8 cellular contexts compared by ENCODE assay signal in the genomic region with DNA sequence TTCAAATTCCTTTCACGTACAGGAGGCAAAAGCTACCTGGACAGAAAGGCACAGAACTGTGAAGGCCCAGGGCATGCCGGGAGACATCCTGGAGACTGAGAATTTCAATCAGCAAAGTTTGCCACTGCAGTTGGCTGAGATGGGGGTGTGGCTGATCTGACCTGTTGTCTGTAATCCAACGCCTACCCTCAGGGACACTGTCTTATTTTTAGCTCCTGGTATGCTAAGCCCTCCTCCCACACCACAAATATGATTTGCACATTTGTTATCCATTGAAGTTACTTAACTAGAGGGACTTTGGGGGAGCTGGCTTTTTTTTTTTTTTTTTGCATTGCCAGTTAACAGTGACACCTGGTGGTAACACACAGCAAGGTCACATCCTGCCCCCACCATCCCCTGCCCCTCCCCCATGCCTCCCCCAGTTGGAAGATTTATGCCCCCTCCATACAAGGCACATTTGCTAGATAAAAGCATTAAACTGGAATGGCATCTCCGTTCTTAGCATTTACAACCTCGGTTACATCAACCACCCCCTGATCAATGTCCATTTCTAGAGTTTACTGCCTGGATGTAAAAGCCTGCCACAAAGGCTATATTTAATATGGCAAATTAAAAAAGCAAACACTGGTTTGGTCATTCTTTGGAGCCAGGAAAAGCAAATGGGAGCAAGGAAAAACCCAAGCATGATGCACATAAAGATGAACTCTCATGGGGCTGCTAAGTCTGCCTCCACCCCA. TPM values are rescaled to one million over a fixed set of nuclear protein-coding genes. Genes with fewer than 3 reads are reported as not detected.
DNase-seq lines count a peak whose midpoint lies in the region; ATAC-seq, FAIRE-seq and TF ChIP-seq lines count a peak whose summit lies in the region.

No MANE protein-coding gene starts in this region.

- H3K9me3 Mint-ChIP-seq in stimulated activated naive CD8-positive, alpha-beta T cell treated with anti-CD3 and anti-CD28 coated beads, Interleukin-15, amount 100 ng/mL, for 72 hours, result no peaks in the 10 kb centered on the region
- H3K9me3 Mint-ChIP-seq in astrocyte (ENCODE audit: unreplicated experiment), result no peaks in the 10 kb centered on the region
- H3K9me3 Mint-ChIP-seq in stimulated activated naive B cell treated with anti-CD40 and anti-IgM and Interleukin-4, amounts not matched to agents 10 μg/mL and 1 μg/mL and 100 μg/mL, for 72 hours, result no peaks in the 10 kb centered on the region

- H3K27me3 ChIP-seq in astrocyte (ENCODE audit: insufficient read depth, low read length), result no peaks in the 10 kb centered on the region

- FAIRE-seq in astrocyte (lab: Jason Lieb, UNC), result peak; percentile 54

- peaks cover 17% of the 10 kb centered on the region for H3K4me1 Mint-ChIP-seq in stimulated activated naive CD8-positive, alpha-beta T cell treated with anti-CD3 and anti-CD28 coated beads, Interleukin-15, amount 100 ng/mL, for 72 hours
- peaks cover 47% of the 10 kb centered on the region for H3K4me1 Mint-ChIP-seq in astrocyte (ENCODE audit: low read depth, unreplicated experiment)
- H3K4me1 Mint-ChIP-seq in stimulated activated naive B cell treated with anti-CD40 and anti-IgM and Interleukin-4, amounts not matched to agents 10 μg/mL and 1 μg/mL and 100 μg/mL, for 72 hours, result peaks cover 11 to 39% of the 10 kb centered on the region in 2 donors

- no peak for ATAC-seq in stimulated activated naive CD8-positive, alpha-beta T cell treated with anti-CD3 and anti-CD28 coated beads, Interleukin-15, Interleukin-2, amounts not matched to agents 100 U/mL and 50 U/mL, for 24 hours
- no peak for ATAC-seq in stimulated activated naive CD8-positive, alpha-beta T cell treated with anti-CD3 and anti-CD28 coated beads, Interleukin-15, amount 100 ng/mL, for 72 hours
- no peak for ATAC-seq in stimulated activated naive B cell treated with anti-CD40 and anti-IgM and Interleukin-4, amounts not matched to agents 10 μg/mL and 1 μg/mL and 100 μg/mL, for 72 hours (replicated peaks)
- ATAC-seq in HG02759 (IDR thresholded peaks at IDR 0.05; ENCODE audit: unreplicated experiment), result no peak
- no peak for ATAC-seq in GM21367 (IDR thresholded peaks at IDR 0.05; ENCODE audit: unreplicated experiment)

- no peak overlapping the region for H3K27ac Mint-ChIP-seq in stimulated activated naive CD8-positive, alpha-beta T cell treated with anti-CD3 and anti-CD28 coated beads, Interleukin-15, amount 100 ng/mL, for 72 hours
- no peak overlapping the region for H3K27ac Mint-ChIP-seq in astrocyte (ENCODE audit: unreplicated experiment)
- H3K27ac Mint-ChIP-seq in stimulated activated naive B cell treated with anti-CD40 and anti-IgM and Interleukin-4, amounts not matched to agents 10 μg/mL and 1 μg/mL and 100 μg/mL, for 72 hours, result no peak overlapping the region

- H3K9ac ChIP-seq in astrocyte (ENCODE audit: low read length), result no peak overlapping the region

- no peak overlapping the region for H3K4me3 Mint-ChIP-seq in stimulated activated naive CD8-positive, alpha-beta T cell treated with anti-CD3 and anti-CD28 coated beads, Interleukin-15, amount 100 ng/mL, for 72 hours
- no peak overlapping the region for H3K4me3 Mint-ChIP-seq in astrocyte (ENCODE audit: unreplicated experiment)
- H3K4me3 Mint-ChIP-seq in stimulated activated naive B cell treated with anti-CD40 and anti-IgM and Interleukin-4, amounts not matched to agents 10 μg/mL and 1 μg/mL and 100 μg/mL, for 72 hours, result no peak overlapping the region

- peak overlapping the region; percentile 28 for H3K4me2 ChIP-seq in astrocyte (ENCODE audit: low read length)

- H3K79me2 ChIP-seq in astrocyte (ENCODE audit: insufficient read depth, low read length), result no peaks in the 10 kb centered on the region

- H3K9me3 ChIP-seq in astrocyte (ENCODE audit: insufficient read depth, low read depth, low read length), result no peaks in the 10 kb centered on the region

- H3K4me3 ChIP-seq in NB4 (ENCODE audit: low read depth, low read length) (no peak overlapping the region), astrocyte (ENCODE audit: insufficient read depth, low read depth, low read length) (no peak overlapping the region)

- H3K27ac ChIP-seq in astrocyte (ENCODE audit: low read depth, low read length), result no peak overlapping the region

- H3K27me3 Mint-ChIP-seq in stimulated activated naive CD8-positive, alpha-beta T cell treated with anti-CD3 and anti-CD28 coated beads, Interleukin-15, amount 100 ng/mL, for 72 hours, result no peaks in the 10 kb centered on the region
- no peaks in the 10 kb centered on the region for H3K27me3 Mint-ChIP-seq in astrocyte (ENCODE audit: low read depth, unreplicated experiment)
- H3K27me3 Mint-ChIP-seq in stimulated activated naive B cell treated with anti-CD40 and anti-IgM and Interleukin-4, amounts not matched to agents 10 μg/mL and 1 μg/mL and 100 μg/mL, for 72 hours, result no peaks in the 10 kb centered on the region

- H2AFZ ChIP-seq in astrocyte (ENCODE audit: low read depth, low read length), result no peak overlapping the region

- TF ChIP-seq CTCF in NB4 (IDR thresholded peaks at IDR 0.05; ENCODE audit: low read depth, low read length) (peak; percentile 42), astrocyte (IDR thresholded peaks at IDR 0.05; ENCODE audit: insufficient read depth, low read depth, low read length) (no peak)

- peaks cover 51% of the 10 kb centered on the region for H3K4me1 ChIP-seq in astrocyte (ENCODE audit: insufficient read depth, low read length)

- TF ChIP-seq POLR2A in NB4 (IDR thresholded peaks at IDR 0.05; ENCODE audit: extremely low read depth, insufficient read length), result no peak

- peaks cover 5% of the 10 kb centered on the region for H3K36me3 ChIP-seq in astrocyte (ENCODE audit: insufficient read depth, low read length)

- DNase-seq in stimulated activated naive CD8-positive, alpha-beta T cell treated with anti-CD3 and anti-CD28 coated beads, Interleukin-15, Interleukin-2, amounts not matched to agents 100 U/mL and 50 U/mL, for 24 hours, result peak; percentile 20
- no peak for DNase-seq in stimulated activated naive CD8-positive, alpha-beta T cell treated with anti-CD3 and anti-CD28 coated beads, Interleukin-15, amount 100 ng/mL, for 72 hours
- DNase-seq in NB4 (ENCODE audit: low read depth), result peak; percentile 89
- peak; percentile 86 for DNase-seq in astrocyte (ENCODE audit: low read depth)
- DNase-seq in kidney tubule cell (ENCODE audit: low spot score), result peak; percentile 79
- DNase-seq in stimulated activated naive B cell treated with anti-CD40 and anti-IgM and Interleukin-4, amounts not matched to agents 10 μg/mL and 1 μg/mL and 100 μg/mL, for 72 hours, result no peak

- H4K20me1 ChIP-seq in astrocyte (ENCODE audit: insufficient read depth, low read length), result peaks cover 19% of the 10 kb centered on the region

- peaks cover 16% of the 10 kb centered on the region for H3K36me3 Mint-ChIP-seq in astrocyte (ENCODE audit: low read depth, unreplicated experiment)
- peaks cover 49 to 51% of the 10 kb centered on the region in 2 donors for H3K36me3 Mint-ChIP-seq in stimulated activated naive B cell treated with anti-CD40 and anti-IgM and Interleukin-4, amounts not matched to agents 10 μg/mL and 1 μg/mL and 100 μg/mL, for 72 hours

RNA-seq across cellular contexts. Expression of a gene that starts 40.3 kb away (rescaled TPM):
- 13.4 and 16.9 TPM in 2 replicates for total RNA-seq in astrocyte

RNA-seq across cellular contexts. Expression of a gene that starts 40.6 kb away (rescaled TPM):
- total RNA-seq in astrocyte, result 20.7 and 21.6 TPM in 2 replicates

Comparison
In these comparisons a context has a peak if more than half of its experiments do, and no peak if none do; other contexts are left out.
1. DNase-seq: peak in stimulated activated naive CD8-positive, alpha-beta T cell treated with anti-CD3 and anti-CD28 coated beads, Interleukin-15, Interleukin-2, amounts not matched to agents 100 U/mL and 50 U/mL, for 24 hours (single experiment), NB4 (single experiment), astrocyte (single experiment) and kidney tubule cell (single experiment); none in stimulated activated naive CD8-positive, alpha-beta T cell treated with anti-CD3 and anti-CD28 coated beads, Interleukin-15, amount 100 ng/mL, for 72 hours (0 of 2) and stimulated activated naive B cell treated with anti-CD40 and anti-IgM and Interleukin-4, amounts not matched to agents 10 μg/mL and 1 μg/mL and 100 μg/mL, for 72 hours (single experiment).